Comparison of ENCODE assay signal across 21 cellular contexts in the genomic region with DNA sequence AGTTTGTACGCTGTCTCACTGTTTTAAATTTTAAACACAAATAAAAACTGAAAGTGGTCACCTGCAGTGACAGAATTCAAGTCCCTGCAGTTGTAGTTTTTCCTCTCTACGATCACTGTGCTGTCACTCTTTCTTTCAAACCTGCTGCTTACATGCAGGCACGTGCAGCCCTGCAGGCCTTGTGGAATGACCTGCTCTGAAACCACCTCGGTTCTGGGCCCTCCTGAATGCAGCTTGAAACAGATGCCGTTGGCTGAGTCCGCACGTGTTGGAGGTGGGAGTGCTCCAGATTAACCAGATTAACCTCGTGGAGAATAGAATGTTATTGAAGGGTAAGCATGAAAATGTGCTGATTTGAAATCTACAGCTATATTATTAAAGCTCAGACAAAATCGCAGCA.
"Had no signal": no experiment of that assay in that cellular context is flagged by ENCODE, and none has a peak within 500 bp of the region (broad histone marks: within the 10 kb centered on the region; RNA-seq: fewer than 3 reads in every experiment).

No MANE protein-coding gene starts in this region.

- H3K4me2 ChIP-seq: SK-N-SH had no signal

- DNase-seq: KBM-7, MM.1S, NCI-H1092 treated with DMSO at 0.1 percent for 48 hours, NCI-H1436, NCI-H187, NCI-H2029, NCI-H2081 treated with DMSO at 0.1 percent for 48 hours, NCI-H2171, NCI-H226, NCI-H446, NCI-H510A, NCI-H524 treated with DMSO at 0.1 percent for 48 hours, NCI-H69, NCI-H774, Right ventricle myocardium superior, RPMI8226, SK-N-SH, SW 1271 had no signal

- H3K9me3 ChIP-seq: SK-N-SH had no signal

- H3K9ac ChIP-seq: SK-N-SH had no signal

- H3K27ac ChIP-seq: HL-60 had no signal

- FAIRE-seq: HTR-8/SVneo, RCC 7860 had no signal
